Comparison of ENCODE assay signal across 22 cellular contexts in the genomic region with DNA sequence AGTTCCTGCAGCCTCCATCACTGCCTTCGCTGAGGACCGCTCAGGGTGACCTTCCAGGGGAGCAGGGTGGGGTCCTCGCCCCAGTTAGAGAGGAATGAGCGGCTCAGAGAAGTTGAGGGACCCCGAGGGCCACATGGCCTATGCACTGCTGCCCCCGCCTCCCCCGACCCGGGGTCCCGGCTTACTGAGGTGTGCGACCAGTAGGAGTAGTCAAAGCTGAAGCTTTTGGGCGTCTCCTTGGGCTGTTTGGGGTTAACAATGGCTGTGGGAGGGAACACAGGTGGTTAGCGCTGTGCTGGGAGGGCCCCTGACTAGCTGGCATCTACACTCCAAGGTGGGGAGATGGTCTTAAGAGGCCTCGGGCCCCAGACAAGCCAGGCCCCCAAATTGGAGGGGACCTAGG. TPM values are rescaled to one million over a fixed set of nuclear protein-coding genes. Genes with fewer than 3 reads are reported as not detected.
DNase-seq lines count a peak whose midpoint lies in the region; ATAC-seq and TF ChIP-seq lines count a peak whose summit lies in the region.
"Had no signal": no experiment of that assay in that cellular context is flagged by ENCODE, and none has a peak within 500 bp of the region (broad histone marks: within the 10 kb centered on the region; RNA-seq: fewer than 3 reads in every experiment).

No MANE protein-coding gene starts in this region.

- H3K9me3 ChIP-seq in right atrium auricular region = no peaks in the 10 kb centered on the region
- H3K9me3 ChIP-seq in mucosa of descending colon = no peaks in the 10 kb centered on the region
- H3K9me3 ChIP-seq in upper lobe of right lung = no peaks in the 10 kb centered on the region
- H3K9me3 ChIP-seq: A549, BLaER1 had no signal

- no peaks in the 10 kb centered on the region for H3K36me3 Mint-ChIP-seq in activated T-helper 1 cell treated with anti-CD3 and anti-CD28 coated beads, Interleukin-12 subunit alpha, Interleukin-12 subunit beta, Interleukin-2, Interleukin-4 antibody, amounts not matched to agents 30 ng/mL and 10 ng/mL and 1 ng/mL, durations not matched to agents 14 hours and 24 hours and 36 hours (ENCODE audit: low read depth)
- H3K36me3 Mint-ChIP-seq: CD4-positive, alpha-beta memory T cell had no signal

- H3K27me3 ChIP-seq in right atrium auricular region (no peaks in the 10 kb centered on the region), upper lobe of right lung (no peaks in the 10 kb centered on the region)
- H3K27me3 ChIP-seq: BLaER1 had no signal

- no peaks in the 10 kb centered on the region for H3K4me1 Mint-ChIP-seq in activated T-helper 1 cell treated with anti-CD3 and anti-CD28 coated beads, Interleukin-12 subunit alpha, Interleukin-12 subunit beta, Interleukin-2, Interleukin-4 antibody, amounts not matched to agents 30 ng/mL and 10 ng/mL and 1 ng/mL, durations not matched to agents 14 hours and 24 hours and 36 hours (ENCODE audit: low read depth)
- H3K4me1 Mint-ChIP-seq: CD4-positive, alpha-beta memory T cell had no signal

- no peak overlapping the region for H3K4me3 ChIP-seq in right atrium auricular region
- no peak overlapping the region for H3K4me3 ChIP-seq in mucosa of descending colon
- H3K4me3 ChIP-seq in upper lobe of right lung = no peak overlapping the region
- H3K4me3 ChIP-seq: A549, BLaER1, GM12878 had no signal

- intact Hi-C loops in Right ventricle myocardium inferior (cut with DNase I) = no loop called here
- intact Hi-C loops in left cardiac atrium (cut with DNase I) = no loop called here
- intact Hi-C loops in mucosa of descending colon (cut with DNase I, micrococcal nuclease) = no loop called here
- intact Hi-C loops in upper lobe of right lung (cut with DNase I) = no loop called here
- intact Hi-C loops in activated T-helper 1 cell treated with anti-CD3 and anti-CD28 coated beads, Interleukin-12 subunit alpha, Interleukin-12 subunit beta, Interleukin-2, Interleukin-4 antibody, amounts not matched to agents 30 ng/mL and 10 ng/mL and 1 ng/mL, durations not matched to agents 14 hours and 24 hours and 36 hours (cut with micrococcal nuclease) = no loop called here

- H3K9me3 Mint-ChIP-seq in activated T-helper 1 cell treated with anti-CD3 and anti-CD28 coated beads, Interleukin-12 subunit alpha, Interleukin-12 subunit beta, Interleukin-2, Interleukin-4 antibody, amounts not matched to agents 30 ng/mL and 10 ng/mL and 1 ng/mL, durations not matched to agents 14 hours and 24 hours and 36 hours = no peaks in the 10 kb centered on the region
- H3K9me3 Mint-ChIP-seq: CD4-positive, alpha-beta memory T cell had no signal

- no peaks in the 10 kb centered on the region for H3K36me3 ChIP-seq in right atrium auricular region
- no peaks in the 10 kb centered on the region for H3K36me3 ChIP-seq in mucosa of descending colon (ENCODE audit: low read depth)
- H3K36me3 ChIP-seq in upper lobe of right lung = no peaks in the 10 kb centered on the region
- H3K36me3 ChIP-seq: BLaER1 had no signal

- ATAC-seq in Right ventricle myocardium inferior (no peak), left cardiac atrium (no peak), mucosa of descending colon (no peak), upper lobe of right lung (no peak)
- ATAC-seq: A549 had no signal

- peaks cover 3% of the 10 kb centered on the region for H3K27me3 Mint-ChIP-seq in activated T-helper 1 cell treated with anti-CD3 and anti-CD28 coated beads, Interleukin-12 subunit alpha, Interleukin-12 subunit beta, Interleukin-2, Interleukin-4 antibody, amounts not matched to agents 30 ng/mL and 10 ng/mL and 1 ng/mL, durations not matched to agents 14 hours and 24 hours and 36 hours (ENCODE audit: insufficient read depth)

- H3K27ac Mint-ChIP-seq in activated T-helper 1 cell treated with anti-CD3 and anti-CD28 coated beads, Interleukin-12 subunit alpha, Interleukin-12 subunit beta, Interleukin-2, Interleukin-4 antibody, amounts not matched to agents 30 ng/mL and 10 ng/mL and 1 ng/mL, durations not matched to agents 14 hours and 24 hours and 36 hours = no peak overlapping the region
- H3K27ac Mint-ChIP-seq: CD4-positive, alpha-beta memory T cell had no signal

- no peak overlapping the region for H3K4me3 Mint-ChIP-seq in activated T-helper 1 cell treated with anti-CD3 and anti-CD28 coated beads, Interleukin-12 subunit alpha, Interleukin-12 subunit beta, Interleukin-2, Interleukin-4 antibody, amounts not matched to agents 30 ng/mL and 10 ng/mL and 1 ng/mL, durations not matched to agents 14 hours and 24 hours and 36 hours
- H3K4me3 Mint-ChIP-seq: CD4-positive, alpha-beta memory T cell had no signal

- H3K4me1 ChIP-seq in right atrium auricular region (peaks cover 0 to 14% of the 10 kb centered on the region in 2 donors), mucosa of descending colon (ENCODE audit: low read depth) (no peaks in the 10 kb centered on the region), upper lobe of right lung (no peaks in the 10 kb centered on the region)
- H3K4me1 ChIP-seq: A549, BLaER1 had no signal

- DNase-seq in Right ventricle myocardium inferior (ENCODE audit: missing footprints) (peak; percentile 37), right atrium auricular region (ENCODE audit: low spot score) (no peak), left cardiac atrium (peak; percentile 13), mucosa of descending colon (peak in 2 of 3 donors; percentile 8 to 21), upper lobe of right lung (peak; percentile 62), Ammon's horn (ENCODE audit: low spot score) (no peak), cortex of kidney (lab: John Stamatoyannopoulos, UW) (no peak)
- no peak for DNase-seq in activated T-helper 1 cell treated with anti-CD3 and anti-CD28 coated beads, Interleukin-12 subunit alpha, Interleukin-12 subunit beta, Interleukin-2, Interleukin-4 antibody, amounts not matched to agents 30 ng/mL and 10 ng/mL and 1 ng/mL, durations not matched to agents 14 hours and 24 hours and 36 hours (ENCODE audit: low spot score)
- DNase-seq: CD4-positive, alpha-beta memory T cell; DND-41; H7; Kasumi-1; NCI-H1417; NCI-H1694 treated with DMSO at 0.1 percent for 48 hours; NCI-H2081 treated with DMSO at 0.1 percent for 48 hours; NCI-H2171 treated with DMSO at 0.1 percent for 48 hours; NCI-H524 treated with DMSO at 0.1 percent for 48 hours; NCI-H82 had no signal

- TF ChIP-seq CTCF in right atrium auricular region (IDR thresholded peaks at IDR 0.05) (no peak), mucosa of descending colon (IDR thresholded peaks at IDR 0.05) (no peak), upper lobe of right lung (IDR thresholded peaks at IDR 0.05) (no peak)

- H3K27ac ChIP-seq in right atrium auricular region (no peak overlapping the region), upper lobe of right lung (no peak overlapping the region)
- H3K27ac ChIP-seq: A549, BLaER1 had no signal

RNA-seq across cellular contexts. Expression of gene KIF1A, which starts 31.0 kb away (rescaled TPM):
- total RNA-seq in Right ventricle myocardium inferior (1.5 TPM), right atrium auricular region (10 to 100 TPM; 41.8 to 43.7 TPM), left cardiac atrium (10 to 100 TPM; 27.4 to 51.5 TPM), mucosa of descending colon (10 to 100 TPM in 1 of 3 donors, 1 to 10 TPM in 2; 1.5 to 17.2 (median 1.9) TPM), upper lobe of right lung (0.81 TPM)
- 0.66 and 0.83 TPM in 2 replicates for total RNA-seq in activated T-helper 1 cell treated with anti-CD3 and anti-CD28 coated beads, Interleukin-12 subunit alpha, Interleukin-12 subunit beta, Interleukin-2, Interleukin-4 antibody, amounts not matched to agents 30 ng/mL and 10 ng/mL and 1 ng/mL, durations not matched to agents 14 hours and 24 hours and 36 hours
- total RNA-seq: CD4-positive, alpha-beta memory T cell; MCF 10A had no signal

Comparison
In these comparisons a context has a peak if more than half of its experiments do, and no peak if none do; other contexts are left out.
1. DNase-seq: peak in Right ventricle myocardium inferior (single experiment), left cardiac atrium (single experiment), mucosa of descending colon (2 of 3) and upper lobe of right lung (single experiment); none in right atrium auricular region (single experiment), activated T-helper 1 cell treated with anti-CD3 and anti-CD28 coated beads, Interleukin-12 subunit alpha, Interleukin-12 subunit beta, Interleukin-2, Interleukin-4 antibody, amounts not matched to agents 30 ng/mL and 10 ng/mL and 1 ng/mL, durations not matched to agents 14 hours and 24 hours and 36 hours (single experiment), Ammon's horn (single experiment) and cortex of kidney (single experiment).